ENCODE assay signal across 27 cellular contexts in genomic region chr6:131035582-131035981, GRCh38.
"Had no signal": no experiment of that assay in that cellular context is flagged by ENCODE, and none has a peak within 500 bp of the region (broad histone marks: within the 10 kb centered on the region; RNA-seq: fewer than 3 reads in every experiment).

No MANE protein-coding gene starts in this region.

- H3K36me3 ChIP-seq: gastrocnemius medialis, left lung, prostate gland, right atrium auricular region, sigmoid colon, spleen, tibial artery had no signal

- FAIRE-seq: colon, kidney had no signal

- H3K4me1 ChIP-seq: left lung, prostate gland had no signal

- DNase-seq: effector CD8-positive, alpha-beta T cell; endodermal cell; foreskin fibroblast; gastrocnemius medialis; head of caudate nucleus; kidney; left lung; mesenchymal stem cell; naive thymus-derived CD8-positive, alpha-beta T cell; nephron progenitor cell; nucleus accumbens; sigmoid colon; spleen; stimulated activated CD4-positive, alpha-beta T cell treated with anti-CD3 and anti-CD28 coated beads, Interleukin-4, amount 100 ng/mL, for 4 hours; stimulated activated naive CD8-positive, alpha-beta T cell treated with anti-CD3 and anti-CD28 coated beads, Interleukin-15, Interleukin-2, amounts not matched to agents 100 U/mL and 50 U/mL, for 24 hours; substantia nigra; testis; tibial artery had no signal

- H3K27me3 Mint-ChIP-seq: dendritic cell treated with granulocyte-macrophage colony-stimulating factor and Interleukin-4, amounts not matched to agents 40 ng/mL and 50 ng/mL, for 4 days; naive thymus-derived CD8-positive, alpha-beta T cell; stimulated activated memory B cell treated with anti-CD40 and anti-IgM and Interleukin-4, amounts not matched to agents 10 μg/mL and 1 μg/mL and 100 μg/mL, for 72 hours; type B pancreatic cell had no signal

- H3K27ac Mint-ChIP-seq: dendritic cell treated with granulocyte-macrophage colony-stimulating factor and Interleukin-4, amounts not matched to agents 40 ng/mL and 50 ng/mL, for 4 days; endodermal cell; mesothelial cell of epicardium; stimulated activated memory B cell treated with anti-CD40 and anti-IgM and Interleukin-4, amounts not matched to agents 10 μg/mL and 1 μg/mL and 100 μg/mL, for 72 hours; type B pancreatic cell had no signal

- H3K4me3 ChIP-seq: gastrocnemius medialis, hepatocyte, left lung, prostate gland, right atrium auricular region, sigmoid colon, spleen, testis, tibial artery had no signal

- H3K27ac ChIP-seq: epithelial cell of prostate, gastrocnemius medialis, hepatocyte, left lung, prostate gland, right atrium auricular region, sigmoid colon, spleen, testis, tibial artery had no signal

- H3K9me3 Mint-ChIP-seq: dendritic cell treated with granulocyte-macrophage colony-stimulating factor and Interleukin-4, amounts not matched to agents 40 ng/mL and 50 ng/mL, for 4 days; endodermal cell; mesothelial cell of epicardium; naive thymus-derived CD8-positive, alpha-beta T cell; nephron progenitor cell; stimulated activated memory B cell treated with anti-CD40 and anti-IgM and Interleukin-4, amounts not matched to agents 10 μg/mL and 1 μg/mL and 100 μg/mL, for 72 hours; type B pancreatic cell had no signal

- H3K27me3 ChIP-seq: gastrocnemius medialis, hepatocyte, left lung, right atrium auricular region, sigmoid colon, spleen, testis, tibial artery had no signal

- H3K36me3 Mint-ChIP-seq: mesothelial cell of epicardium; naive thymus-derived CD8-positive, alpha-beta T cell; type B pancreatic cell had no signal

- H3K9me3 ChIP-seq: gastrocnemius medialis, left lung, prostate gland, right atrium auricular region, sigmoid colon, spleen, testis, tibial artery had no signal

- H3K4me3 Mint-ChIP-seq: dendritic cell treated with granulocyte-macrophage colony-stimulating factor and Interleukin-4, amounts not matched to agents 40 ng/mL and 50 ng/mL, for 4 days; endodermal cell; mesothelial cell of epicardium; naive thymus-derived CD8-positive, alpha-beta T cell; nephron progenitor cell; stimulated activated memory B cell treated with anti-CD40 and anti-IgM and Interleukin-4, amounts not matched to agents 10 μg/mL and 1 μg/mL and 100 μg/mL, for 72 hours; type B pancreatic cell had no signal
